Comparison of ENCODE assay signal across 21 cellular contexts in genomic region chr10:132359305-132360040, GRCh38. TPM values are rescaled to one million over a fixed set of nuclear protein-coding genes. Genes with fewer than 3 reads are reported as not detected.
DNase-seq lines count a peak whose midpoint lies in the region; TF ChIP-seq lines count a peak whose summit lies in the region.
"Had no signal": no experiment of that assay in that cellular context is flagged by ENCODE, and none has a peak within 500 bp of the region (broad histone marks: within the 10 kb centered on the region; RNA-seq: fewer than 3 reads in every experiment).

No MANE protein-coding gene starts in this region.

- no peaks in the 10 kb centered on the region for H3K4me1 Mint-ChIP-seq in endodermal cell
- no peaks in the 10 kb centered on the region for H3K4me1 Mint-ChIP-seq in neural progenitor cell
- H3K4me1 Mint-ChIP-seq: activated CD4-positive, alpha-beta T cell treated with anti-CD3 and anti-CD28 coated beads for 36 hours; activated CD8-positive, alpha-beta memory T cell treated with anti-CD3 and anti-CD28 coated beads, Interleukin-2, amount 10 ng/mL, durations not matched to agents 7 days and 5 days; activated naive CD4-positive, alpha-beta T cell treated with anti-CD3 and anti-CD28 coated beads, Interleukin-2, amount 50 U/mL, for 24 hours had no signal

- H3K4me3 ChIP-seq in LNCaP clone FGC (ENCODE audit: low read depth, low read length): no peak overlapping the region
- no peak overlapping the region for H3K4me3 ChIP-seq in endodermal cell (ENCODE audit: low read length)
- no peak overlapping the region for H3K4me3 ChIP-seq in neural progenitor cell
- no peak overlapping the region for H3K4me3 ChIP-seq in lower leg skin (ENCODE audit: low read depth, poor library complexity, severe bottlenecking)
- H3K4me3 ChIP-seq: ascending aorta had no signal

- no peak overlapping the region for H3K27ac Mint-ChIP-seq in endodermal cell
- no peak overlapping the region for H3K27ac Mint-ChIP-seq in neural progenitor cell
- H3K27ac Mint-ChIP-seq: activated CD4-positive, alpha-beta T cell treated with anti-CD3 and anti-CD28 coated beads for 36 hours; activated CD8-positive, alpha-beta memory T cell treated with anti-CD3 and anti-CD28 coated beads, Interleukin-2, amount 10 ng/mL, durations not matched to agents 7 days and 5 days; activated naive CD4-positive, alpha-beta T cell treated with anti-CD3 and anti-CD28 coated beads, Interleukin-2, amount 50 U/mL, for 24 hours; naive B cell had no signal

- 79 to 82% methylated on average over 12 to 20 of the region's 21 CpGs for WGBS in endodermal cell (ENCODE audit: insufficient coverage in 1 of 2, insufficient read length in 1 of 2), 2 experiments
- 78 to 94% methylated on average over 19 to 21 of the region's 21 CpGs for WGBS in lower leg skin, 2 donors

- H2AFZ ChIP-seq in neural progenitor cell (replicated peaks): no peak overlapping the region

- H3K9ac ChIP-seq in endodermal cell (ENCODE audit: extremely low read depth, low read length, poor library complexity, severe bottlenecking) (no peak overlapping the region), neural progenitor cell (no peak overlapping the region)

- no peaks in the 10 kb centered on the region for H3K79me2 ChIP-seq in neural progenitor cell (ENCODE audit: low read depth)

- H3K9me3 ChIP-seq in endodermal cell (ENCODE audit: control insufficient read depth, low read length) (no peaks in the 10 kb centered on the region), neural progenitor cell (ENCODE audit: low read depth) (no peaks in the 10 kb centered on the region)
- H3K9me3 ChIP-seq: ascending aorta had no signal

- H3K27me3 Mint-ChIP-seq in endodermal cell (ENCODE audit: insufficient read depth) (no peaks in the 10 kb centered on the region), neural progenitor cell (ENCODE audit: insufficient read depth, low read depth) (no peaks in the 10 kb centered on the region)
- H3K27me3 Mint-ChIP-seq: activated CD4-positive, alpha-beta T cell treated with anti-CD3 and anti-CD28 coated beads for 36 hours; activated CD8-positive, alpha-beta memory T cell treated with anti-CD3 and anti-CD28 coated beads, Interleukin-2, amount 10 ng/mL, durations not matched to agents 7 days and 5 days; activated naive CD4-positive, alpha-beta T cell treated with anti-CD3 and anti-CD28 coated beads, Interleukin-2, amount 50 U/mL, for 24 hours; naive B cell had no signal

- no peak overlapping the region for H3K4me2 ChIP-seq in neural progenitor cell

- TF ChIP-seq CTCF in C4-2B (conservative IDR thresholded peaks at IDR 0.05) (peak; percentile 21), LNCaP clone FGC (IDR thresholded peaks at IDR 0.05; ENCODE audit: control insufficient read depth, extremely low read depth, insufficient read depth) (peak; percentile 24; the same call in 1 of the 2 replicates), endodermal cell (conservative IDR thresholded peaks at IDR 0.05) (peak; percentile 16), neural progenitor cell (IDR thresholded peaks at IDR 0.05) (peak; percentile 7), lower leg skin (IDR thresholded peaks at IDR 0.05) (no peak)

- H3K27ac ChIP-seq in C4-2B: no peak overlapping the region
- H3K27ac ChIP-seq in endodermal cell (ENCODE audit: low read depth, low read length): no peak overlapping the region
- no peak overlapping the region for H3K27ac ChIP-seq in neural progenitor cell
- H3K27ac ChIP-seq: ascending aorta had no signal

- H3K4me3 Mint-ChIP-seq in endodermal cell (no peak overlapping the region), neural progenitor cell (no peak overlapping the region)
- H3K4me3 Mint-ChIP-seq: activated CD4-positive, alpha-beta T cell treated with anti-CD3 and anti-CD28 coated beads for 36 hours; activated CD8-positive, alpha-beta memory T cell treated with anti-CD3 and anti-CD28 coated beads, Interleukin-2, amount 10 ng/mL, durations not matched to agents 7 days and 5 days; activated naive CD4-positive, alpha-beta T cell treated with anti-CD3 and anti-CD28 coated beads, Interleukin-2, amount 50 U/mL, for 24 hours; naive B cell had no signal

- H3K9me3 Mint-ChIP-seq in endodermal cell (peaks cover 10% of the 10 kb centered on the region), neural progenitor cell (peaks cover 3% of the 10 kb centered on the region)
- H3K9me3 Mint-ChIP-seq: activated naive CD4-positive, alpha-beta T cell treated with anti-CD3 and anti-CD28 coated beads, Interleukin-2, amount 50 U/mL, for 24 hours; naive B cell had no signal

- no peaks in the 10 kb centered on the region for H3F3A ChIP-seq in neural progenitor cell (ENCODE audit: low read depth)

- DNase-seq in LNCaP clone FGC (ENCODE audit: low read depth): no peak
- DNase-seq in endodermal cell: no peak
- no peak for DNase-seq in neural progenitor cell (ENCODE audit: low spot score)
- no peak for DNase-seq in ecto neural progenitor cell (ENCODE audit: low spot score)
- no peak for DNase-seq in hippocampal formation (lab: John Stamatoyannopoulos, UW)
- no peak for DNase-seq in lower leg skin (ENCODE audit: low spot score in 2 of 2)
- no peak for DNase-seq in NCI-H2196 (lab: John Stamatoyannopoulos, UW; ENCODE audit: unreplicated experiment)
- DNase-seq: activated CD4-positive, alpha-beta T cell treated with anti-CD3 and anti-CD28 coated beads for 36 hours; activated CD8-positive, alpha-beta memory T cell treated with anti-CD3 and anti-CD28 coated beads, Interleukin-2, amount 10 ng/mL, durations not matched to agents 7 days and 5 days; effector CD4-positive, alpha-beta T cell; erythroblast; foreskin melanocyte; mesenchymal stem cell; naive B cell; NCI-H1436 treated with DMSO at 0.1 percent for 48 hours; NCI-H748 treated with DMSO at 0.1 percent for 48 hours; SHP77 treated with DMSO at 0.1 percent for 48 hours; T-helper 1 cell had no signal

- TF ChIP-seq POLR2A in lower leg skin (IDR thresholded peaks at IDR 0.05): no peak

- H3K36me3 Mint-ChIP-seq in endodermal cell (ENCODE audit: low read depth): peaks cover 9% of the 10 kb centered on the region
- peaks cover 3% of the 10 kb centered on the region for H3K36me3 Mint-ChIP-seq in neural progenitor cell
- H3K36me3 Mint-ChIP-seq: activated CD8-positive, alpha-beta memory T cell treated with anti-CD3 and anti-CD28 coated beads, Interleukin-2, amount 10 ng/mL, durations not matched to agents 7 days and 5 days; naive B cell had no signal

- H3K27me3 ChIP-seq in endodermal cell (ENCODE audit: control insufficient read depth, insufficient read depth, low read length, poor library complexity, severe bottlenecking) (no peaks in the 10 kb centered on the region), neural progenitor cell (no peaks in the 10 kb centered on the region)
- H3K27me3 ChIP-seq: ascending aorta had no signal

- no peaks in the 10 kb centered on the region for H3K4me1 ChIP-seq in endodermal cell (ENCODE audit: control insufficient read depth, insufficient read depth, low read length)
- H3K4me1 ChIP-seq in neural progenitor cell: no peaks in the 10 kb centered on the region
- H3K4me1 ChIP-seq: ascending aorta had no signal

- H3K36me3 ChIP-seq in endodermal cell (ENCODE audit: control insufficient read depth, insufficient read depth, low read length) (no peaks in the 10 kb centered on the region), neural progenitor cell (no peaks in the 10 kb centered on the region)
- H3K36me3 ChIP-seq: ascending aorta had no signal

- H4K20me1 ChIP-seq in neural progenitor cell (ENCODE audit: low read depth): no peaks in the 10 kb centered on the region

- intact Hi-C loops in lower leg skin (cut with DNase I; ENCODE audit: low total_unique reads): no loop called here

RNA-seq across cellular contexts. Expression of gene LRRC27, which starts 27.5 kb away (rescaled TPM):
- total RNA-seq in endodermal cell (10 to 100 TPM; 10.3 to 14.6 TPM), neural progenitor cell (ENCODE audit: low replicate concordance) (8.0 and 16.9 TPM in 2 replicates), lower leg skin (10 to 100 TPM in 1 of 4 donors, 1 to 10 TPM in 3; 3.1 to 11.3 (median 8.5) TPM)
- polyA plus RNA-seq in endodermal cell (2013, experiment 1 of 2): 12.8 TPM
- polyA plus RNA-seq in endodermal cell (2013, experiment 2 of 2): 12.3 TPM

RNA-seq across cellular contexts. Expression of gene PWWP2B, which starts 37.5 kb away (rescaled TPM):
- total RNA-seq in endodermal cell (10 to 100 TPM; 11.4 to 13.9 TPM), neural progenitor cell (ENCODE audit: low replicate concordance) (0.34 and 1.5 TPM in 2 replicates), lower leg skin (10 to 100 TPM; 28.3 to 33.1 (median 28.9) TPM)
- 7.5 TPM for polyA plus RNA-seq in endodermal cell (2013, experiment 1 of 2)
- 6.7 TPM for polyA plus RNA-seq in endodermal cell (2013, experiment 2 of 2)

RNA-seq across cellular contexts. Expression of gene STK32C, which starts 51.7 kb away (rescaled TPM):
- total RNA-seq in endodermal cell: 1 to 10 TPM; 8.4 to 9.9 TPM
- 20.9 TPM for polyA plus RNA-seq in endodermal cell (2013, experiment 1 of 2)
- polyA plus RNA-seq in endodermal cell (2013, experiment 2 of 2): 18.8 TPM
- total RNA-seq in neural progenitor cell (ENCODE audit: low replicate concordance): 2.5 and 13.5 TPM in 2 replicates
- total RNA-seq in lower leg skin: 1 to 10 TPM; 4.8 to 6.4 (median 5.7) TPM

Comparison
In these comparisons a context has a peak if more than half of its experiments do, and no peak if none do; other contexts are left out.
1. CTCF ChIP-seq: peak in C4-2B (single experiment), LNCaP clone FGC (single experiment), endodermal cell (single experiment) and neural progenitor cell (single experiment); none in lower leg skin (0 of 3).